8 cellular contexts compared by ENCODE assay signal in genomic region chr7:73715648-73716317, GRCh38.
DNase-seq lines count a peak whose midpoint lies in the region; ATAC-seq and TF ChIP-seq lines count a peak whose summit lies in the region.

No MANE protein-coding gene starts in this region.

- peaks cover 3% of the 10 kb centered on the region for H3K36me3 ChIP-seq in effector memory CD4-positive, alpha-beta T cell (ENCODE audit: control insufficient read depth, insufficient read depth, low read length)

- peaks cover 32% of the 10 kb centered on the region for H3K4me1 ChIP-seq in effector memory CD4-positive, alpha-beta T cell (ENCODE audit: control insufficient read depth, insufficient read depth, low read length, poor library complexity, severe bottlenecking)

- H3K27me3 ChIP-seq in effector memory CD4-positive, alpha-beta T cell (replicated peaks; ENCODE audit: control insufficient read depth, insufficient read depth, low read length, poor library complexity, severe bottlenecking), result no peaks in the 10 kb centered on the region

- ATAC-seq in SK-N-SH treated with all-trans-retinoic acid at 6 μM for 48 hours (peak; percentile 81), GM18519 (IDR thresholded peaks at IDR 0.05; ENCODE audit: low FRiP score, unreplicated experiment) (no peak), HG03469 (IDR thresholded peaks at IDR 0.05; ENCODE audit: unreplicated experiment) (no peak)

- DNase-seq in DMS53 (lab: John Stamatoyannopoulos, UW) (peak; percentile 100), Kasumi-1 (lab: John Stamatoyannopoulos, UW) (peak; percentile 84 to 86), epithelial cell of prostate (ENCODE audit: low read depth, low spot score) (peak; percentile 90)
- peak; percentile 86 for DNase-seq in stimulated activated CD4-positive, alpha-beta T cell treated with anti-CD3 and anti-CD28 coated beads, Interleukin-15, amount 100 ng/mL, for 24 hours
- DNase-seq in effector memory CD4-positive, alpha-beta T cell, result no peak

- H3K9me3 ChIP-seq in effector memory CD4-positive, alpha-beta T cell (ENCODE audit: control insufficient read depth, low read length), result no peaks in the 10 kb centered on the region

- no peak overlapping the region for H3K4me3 ChIP-seq in effector memory CD4-positive, alpha-beta T cell (ENCODE audit: insufficient read depth, low read depth, low read length, poor library complexity, severe bottlenecking)

- peak overlapping the region; percentile 91 for H3K27ac ChIP-seq in epithelial cell of prostate
- H3K27ac ChIP-seq in effector memory CD4-positive, alpha-beta T cell (ENCODE audit: insufficient read depth, low read length, poor library complexity, severe bottlenecking), result no peak overlapping the region

TF ChIP-seq in SK-N-SH treated with all-trans-retinoic acid at 6 μM for 48 hours, 23 proteins besides CTCF, POLR2A, EP300 and RAD21:
- TF ChIP-seq GLIS3 (CRISPR knock-in tag; IDR thresholded peaks at IDR 0.05), result no peak
- TF ChIP-seq ZNF565 (CRISPR knock-in tag; conservative IDR thresholded peaks at IDR 0.05; ENCODE audit: low read depth), result no peak
- no peak for TF ChIP-seq ESRRG (CRISPR knock-in tag; IDR thresholded peaks at IDR 0.05)
- no peak for TF ChIP-seq PPARA (CRISPR knock-in tag; IDR thresholded peaks at IDR 0.05; ENCODE audit: borderline replicate concordance)
- no peak for TF ChIP-seq TOX (CRISPR knock-in tag; IDR thresholded peaks at IDR 0.05; ENCODE audit: borderline replicate concordance)
- no peak for TF ChIP-seq ARNTL (CRISPR knock-in tag; IDR thresholded peaks at IDR 0.05; ENCODE audit: borderline replicate concordance, low read depth)
- no peak for TF ChIP-seq ZC3H10 (CRISPR knock-in tag; IDR thresholded peaks at IDR 0.05)

Comparison
In these comparisons a context has a peak if more than half of its experiments do, and no peak if none do; other contexts are left out.
1. DNase-seq: peak in DMS53 (single experiment), Kasumi-1 (2 of 2), epithelial cell of prostate (single experiment) and stimulated activated CD4-positive, alpha-beta T cell treated with anti-CD3 and anti-CD28 coated beads, Interleukin-15, amount 100 ng/mL, for 24 hours (single experiment); none in effector memory CD4-positive, alpha-beta T cell (0 of 3).